In the genomic region with DNA sequence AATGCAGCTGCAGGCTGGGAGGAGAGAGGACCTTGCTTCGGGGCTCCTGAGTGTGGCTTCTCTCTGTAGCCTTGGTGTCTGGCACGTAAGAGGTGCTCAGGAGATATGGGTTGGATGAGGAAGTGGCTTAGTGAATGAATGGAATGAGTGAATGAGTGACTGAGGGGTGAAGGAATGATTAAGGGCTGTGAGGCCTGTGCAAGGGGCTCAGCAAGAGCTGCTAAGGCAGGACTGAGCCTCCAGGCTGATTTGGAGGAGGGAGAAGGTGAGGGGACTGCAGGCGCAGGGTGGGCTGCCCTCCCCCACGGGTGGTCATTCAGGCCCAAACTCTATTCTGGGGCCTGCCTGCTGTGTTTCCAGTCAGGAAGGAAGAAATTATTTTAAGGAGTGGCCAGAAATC, we compare ENCODE assay signal across 2 cellular contexts.
TF ChIP-seq lines count a peak whose summit lies in the region.

No MANE protein-coding gene starts in this region.

TF ChIP-seq in HepG2, 621 proteins besides CTCF, POLR2A, EP300 and RAD21:
- no peak for TF ChIP-seq ZNF605 (CRISPR knock-in tag; IDR thresholded peaks at IDR 0.05)

TF ChIP-seq in H1, 55 proteins besides CTCF, POLR2A, EP300 and RAD21:
- TF ChIP-seq SRF (IDR thresholded peaks at IDR 0.05; ENCODE audit: low read depth, low read length) (no peak), KDM1A (IDR thresholded peaks at IDR 0.05; ENCODE audit: borderline replicate concordance, low read length) (no peak), TCF12 (IDR thresholded peaks at IDR 0.05; ENCODE audit: low read depth, low read length) (no peak), HDAC6 (IDR thresholded peaks at IDR 0.05; ENCODE audit: low read depth, low read length) (no peak), TAF1 (IDR thresholded peaks at IDR 0.05; ENCODE audit: low read depth, low read length) (no peak), EZH2 (IDR thresholded peaks at IDR 0.05; ENCODE audit: low read depth, low read length, severe bottlenecking) (no peak), RXRA (IDR thresholded peaks at IDR 0.05; ENCODE audit: insufficient read depth, low read depth, low read length) (no peak), RFX5 (IDR thresholded peaks at IDR 0.05; ENCODE audit: borderline replicate concordance, low read depth, low read length) (no peak), TBP (IDR thresholded peaks at IDR 0.05; ENCODE audit: low read depth, low read length) (no peak), POU5F1 (IDR thresholded peaks at IDR 0.05; ENCODE audit: low read depth, low read length) (no peak)
- TF ChIP-seq, protein P1, sequence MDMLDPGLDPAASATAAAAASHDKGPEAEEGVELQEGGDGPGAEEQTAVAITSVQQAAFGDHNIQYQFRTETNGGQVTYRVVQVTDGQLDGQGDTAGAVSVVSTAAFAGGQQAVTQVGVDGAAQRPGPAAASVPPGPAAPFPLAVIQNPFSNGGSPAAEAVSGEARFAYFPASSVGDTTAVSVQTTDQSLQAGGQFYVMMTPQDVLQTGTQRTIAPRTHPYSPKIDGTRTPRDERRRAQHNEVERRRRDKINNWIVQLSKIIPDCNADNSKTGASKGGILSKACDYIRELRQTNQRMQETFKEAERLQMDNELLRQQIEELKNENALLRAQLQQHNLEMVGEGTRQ (IDR thresholded peaks at IDR 0.05; ENCODE audit: low read length): no peak
